In the genomic region with DNA sequence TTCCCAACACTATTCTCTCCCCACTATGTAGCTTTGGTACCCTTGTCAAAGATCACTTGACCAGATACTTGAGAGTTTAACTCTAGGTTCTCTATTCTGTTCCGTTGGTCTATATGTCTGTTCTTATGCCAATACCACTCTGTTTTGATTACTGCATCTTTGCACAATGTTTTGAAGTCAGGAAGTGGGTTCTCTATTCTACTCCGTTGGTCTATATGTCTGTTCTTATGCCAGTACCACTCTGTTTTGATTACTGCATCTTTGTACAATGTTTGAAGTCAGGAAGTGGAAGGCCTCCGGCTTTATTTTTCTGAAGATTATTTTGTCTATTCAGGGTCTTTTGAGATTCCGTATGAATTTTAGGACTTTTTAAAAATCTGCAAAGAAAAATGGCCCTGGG, we compare ENCODE assay signal across 30 cellular contexts.
"Had no signal": no experiment of that assay in that cellular context is flagged by ENCODE, and none has a peak within 500 bp of the region (broad histone marks: within the 10 kb centered on the region; RNA-seq: fewer than 3 reads in every experiment).

No MANE protein-coding gene starts in this region.

- H3K27me3 Mint-ChIP-seq: activated CD4-positive, alpha-beta memory T cell treated with anti-CD3 and anti-CD28 coated beads for 36 hours; T-helper 17 cell had no signal

- H3K4me3 Mint-ChIP-seq: activated CD4-positive, alpha-beta memory T cell treated with anti-CD3 and anti-CD28 coated beads for 36 hours; activated CD4-positive, alpha-beta T cell treated with anti-CD3 and anti-CD28 coated beads, Interleukin-2, amount 10 ng/mL, durations not matched to agents 24 days and 14 days; activated T-cell treated with anti-CD3 and anti-CD28 coated beads, Interleukin-2, amount 50 U/mL, for 4 hours; T-helper 17 cell; WTC11 had no signal

- H3K27ac ChIP-seq: breast epithelium, SJSA1 had no signal

- H3K27me3 ChIP-seq: breast epithelium, SJSA1 had no signal

- DNase-seq: activated CD4-positive, alpha-beta memory T cell treated with anti-CD3 and anti-CD28 coated beads for 36 hours; activated CD4-positive, alpha-beta T cell treated with anti-CD3 and anti-CD28 coated beads, Interleukin-2, amount 10 ng/mL, durations not matched to agents 24 days and 14 days; activated CD4-positive, CD25-positive, alpha-beta regulatory T cell treated with anti-CD3 and anti-CD28 coated beads, Interleukin-2, amount 50 U/mL, for 72 hours; activated CD8-positive, alpha-beta memory T cell treated with anti-CD3 and anti-CD28 coated beads for 24 hours; activated effector memory CD4-positive, alpha-beta T cell treated with anti-CD3 and anti-CD28 coated beads, Interleukin-2, amount 50 U/mL, for 16 hours; activated T-cell treated with anti-CD3 and anti-CD28 coated beads, Interleukin-2, amount 50 U/mL, for 4 hours; aorta; caudate nucleus; Karpas-422; MM.1S; NCI-H1105; NCI-H1436; NCI-H1694 treated with DMSO at 0.1 percent for 48 hours; NCI-H2029 treated with DMSO at 0.1 percent for 48 hours; NCI-H345; NCI-H510A; NCI-H69; NK-92 treated with Interleukin-12 subunit alpha and Interleukin-12 subunit beta, amount 100 ng/mL, for 24 hours; OCI-M1; RPMI8226; T-helper 17 cell; T-helper 9 cell had no signal

- H3K27ac Mint-ChIP-seq: activated CD4-positive, alpha-beta memory T cell treated with anti-CD3 and anti-CD28 coated beads for 36 hours; activated CD4-positive, alpha-beta T cell treated with anti-CD3 and anti-CD28 coated beads, Interleukin-2, amount 10 ng/mL, durations not matched to agents 24 days and 14 days; T-helper 17 cell; WTC11 had no signal

- ATAC-seq: activated naive CD4-positive, alpha-beta T cell treated with anti-CD3 and anti-CD28 coated beads, Interleukin-2, amount 50 U/mL, for 72 hours; activated T-cell treated with anti-CD3 and anti-CD28 coated beads, Interleukin-2, amount 50 U/mL, for 4 hours; K562; Panc1; Right ventricle myocardium inferior; SK-N-SH treated with all-trans-retinoic acid at 6 μM for 48 hours; T-helper 17 cell; WTC11 had no signal
